ENCODE assay signal across 20 cellular contexts in genomic region chr2:226337941-226338605, GRCh38.
DNase-seq lines count a peak whose midpoint lies in the region; ATAC-seq and TF ChIP-seq lines count a peak whose summit lies in the region.
"Had no signal": no experiment of that assay in that cellular context is flagged by ENCODE, and none has a peak within 500 bp of the region (broad histone marks: within the 10 kb centered on the region; RNA-seq: fewer than 3 reads in every experiment).

No MANE protein-coding gene starts in this region.

- intact Hi-C loops in PC-9 (cut with micrococcal nuclease; ENCODE audit: unreplicated experiment), result loop anchor here (5.0 kb wide), 5 partner anchors 74 to 454 kb away; no protein-coding TSS in a partner anchor
- intact Hi-C loops in heart right ventricle (cut with DNase I), result no loop called here
- intact Hi-C loops in gastrocnemius medialis (cut with DNase I; ENCODE audit: low total_unique reads), result no loop called here

- 38 to 40% methylated on average over 2 of the region's 2 CpGs for WGBS in heart right ventricle, 2 donors
- 42% methylated on average over 2 of the region's 2 CpGs for WGBS in suprapubic skin

- no peaks in the 10 kb centered on the region for H3K9me2 ChIP-seq in PC-9 (ENCODE audit: insufficient read depth)

- no peaks in the 10 kb centered on the region for H3K79me2 ChIP-seq in PC-9 (ENCODE audit: low read depth)

- POLR2A ChIA-PET in PC-9 (lab: Charles Lee; ENCODE audit: unreplicated experiment), result no interaction called here

- in situ Hi-C loops in gastrocnemius medialis (cut with MboI; ENCODE audit: low sequenced_read_pairs in 4 of 4), result no loop called here

- H2AFZ ChIP-seq in PC-9, result no peak overlapping the region

- TF ChIP-seq POLR2A in gastrocnemius medialis (IDR thresholded peaks at IDR 0.05) (no peak), suprapubic skin (IDR thresholded peaks at IDR 0.05) (no peak)

- DNase-seq in GM03348 (ENCODE audit: low spot score) (peak; percentile 8), PC-9 (no peak), heart right ventricle (no peak), gastrocnemius medialis (no peak), caudate nucleus (lab: John Stamatoyannopoulos, UW) (no peak), NCI-H345 (lab: John Stamatoyannopoulos, UW) (no peak), suprapubic skin (ENCODE audit: low spot score in 2 of 2) (no peak), DMS 273 treated with DMSO at 0.1 percent for 48 hours (lab: John Stamatoyannopoulos, UW) (no peak)
- DNase-seq: activated naive CD4-positive, alpha-beta T cell treated with anti-CD3 and anti-CD28 coated beads, Interleukin-2, amount 50 U/mL, for 16 hours; C1 segment of cervical spinal cord; central memory CD4-positive, alpha-beta T cell; foreskin keratinocyte; NCI-H1417; NCI-H2107; NK-92 treated with Interleukin-12 subunit alpha and Interleukin-12 subunit beta, amount 100 ng/mL, for 24 hours; nucleus accumbens; SIG-M5 had no signal

- TF ChIP-seq CTCF in PC-9 (conservative IDR thresholded peaks at IDR 0.05), result no peak
- no peak for TF ChIP-seq CTCF in heart right ventricle (IDR thresholded peaks at IDR 0.05)
- TF ChIP-seq CTCF in gastrocnemius medialis (IDR thresholded peaks at IDR 0.05 in 4 of 5, conservative IDR thresholded peaks at IDR 0.05 in 1 of 5), result no peak
- no peak for TF ChIP-seq CTCF in suprapubic skin (IDR thresholded peaks at IDR 0.05)

- H3F3A ChIP-seq in PC-9 (ENCODE audit: insufficient read depth, low read depth), result no peaks in the 10 kb centered on the region

- H3K9me3 ChIP-seq in PC-9 (ENCODE audit: insufficient read depth, low read depth) (peaks cover 7% of the 10 kb centered on the region), heart right ventricle (no peaks in the 10 kb centered on the region), gastrocnemius medialis (no peaks in the 10 kb centered on the region), suprapubic skin (no peaks in the 10 kb centered on the region)

- H3K4me3 ChIP-seq in PC-9 (no peak overlapping the region), heart right ventricle (no peak overlapping the region), gastrocnemius medialis (no peak overlapping the region), suprapubic skin (no peak overlapping the region)
- H3K4me3 ChIP-seq: skin epidermis had no signal

- H3K4me1 ChIP-seq in PC-9 (replicated peaks; ENCODE audit: insufficient read depth) (peaks cover 16% of the 10 kb centered on the region), heart right ventricle (no peaks in the 10 kb centered on the region), gastrocnemius medialis (peaks cover 0 to 15% of the 10 kb centered on the region in 2 donors), suprapubic skin (no peaks in the 10 kb centered on the region)

- H3K4me2 ChIP-seq in PC-9, result no peak overlapping the region

- no peak for TF ChIP-seq EP300 in suprapubic skin (IDR thresholded peaks at IDR 0.05)

- no peaks in the 10 kb centered on the region for H3K36me3 ChIP-seq in PC-9 (ENCODE audit: low read depth)
- no peaks in the 10 kb centered on the region for H3K36me3 ChIP-seq in heart right ventricle
- no peaks in the 10 kb centered on the region for H3K36me3 ChIP-seq in gastrocnemius medialis
- H3K36me3 ChIP-seq in suprapubic skin, result no peaks in the 10 kb centered on the region

- H4K20me1 ChIP-seq in PC-9 (ENCODE audit: insufficient read depth), result no peaks in the 10 kb centered on the region

- H3K27ac ChIP-seq in PC-9 (peak overlapping the region; percentile 59), heart right ventricle (peak overlapping the region in 4 of 10 donors; percentile 13 to 57 (median 42)), gastrocnemius medialis (peak overlapping the region in 1 of 4 donors; percentile 39), caudate nucleus (ENCODE audit: low read depth, low read length) (no peak overlapping the region), suprapubic skin (no peak overlapping the region)
- H3K27ac ChIP-seq: foreskin keratinocyte had no signal

- no peaks in the 10 kb centered on the region for H3K27me3 ChIP-seq in PC-9 (ENCODE audit: insufficient read depth, low read depth)
- H3K27me3 ChIP-seq in heart right ventricle, result no peaks in the 10 kb centered on the region
- no peaks in the 10 kb centered on the region for H3K27me3 ChIP-seq in gastrocnemius medialis
- H3K27me3 ChIP-seq in suprapubic skin, result no peaks in the 10 kb centered on the region
- H3K27me3 ChIP-seq: foreskin keratinocyte had no signal

- no TSS peak for BruUV-seq in PC-9 (replicated peaks; lab: Mats Ljungman, UMichigan)

- ATAC-seq in heart right ventricle (peak in 6 of 8 donors; percentile 42 to 85 (median 64)), gastrocnemius medialis (peak; percentile 36 to 53)
- ATAC-seq: foreskin keratinocyte; stimulated activated effector memory CD8-positive, alpha-beta T cell treated with anti-CD3 and anti-CD28 coated beads, Interleukin-12 subunit alpha, Interleukin-12 subunit beta, amount 100 ng/mL, for 72 hours; WTC11 had no signal

- CTCF ChIA-PET in PC-9 (lab: Charles Lee), result no interaction called here
